Comparison of ENCODE assay signal across 1 cellular context in the genomic region with DNA sequence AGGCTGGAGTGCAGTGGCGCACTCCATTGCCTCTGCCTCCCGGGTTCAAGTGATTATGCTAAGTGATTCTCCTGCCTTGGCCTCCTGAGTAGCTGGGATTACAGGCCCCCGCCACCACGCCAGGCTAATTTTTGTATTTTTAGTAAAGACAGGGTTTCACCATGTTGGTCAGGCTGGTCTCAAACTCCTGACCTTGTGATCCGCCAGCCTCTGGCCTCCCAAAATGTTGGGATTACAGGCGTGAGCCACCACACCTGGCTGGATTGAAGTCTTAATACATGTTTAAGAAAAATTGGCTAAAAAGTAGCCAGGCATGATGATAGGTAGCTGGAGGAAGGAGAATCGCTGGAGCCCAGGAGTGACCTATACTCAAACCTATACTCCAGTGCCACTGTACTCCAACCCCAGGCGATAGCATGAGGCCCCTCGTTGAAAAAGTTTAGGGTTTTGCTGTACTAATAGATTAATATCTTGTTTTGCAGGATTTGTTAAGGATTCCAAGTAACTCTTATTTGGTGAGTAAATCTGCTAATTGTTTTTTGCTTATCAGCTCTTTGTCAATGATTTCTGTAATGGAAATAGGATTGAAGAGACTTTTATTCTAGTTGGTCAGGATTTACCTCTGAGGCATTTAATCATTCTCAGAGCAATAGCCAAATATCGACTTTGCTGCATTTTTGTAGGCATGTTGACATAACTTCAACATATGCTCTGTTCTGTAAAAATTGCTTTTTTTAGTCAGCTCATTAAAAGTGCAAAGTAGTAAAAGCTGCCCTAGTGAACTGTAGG.
TF ChIP-seq lines count a peak whose summit lies in the region.

No MANE protein-coding gene starts in this region.

TF ChIP-seq in K562, 482 proteins besides CTCF, POLR2A, EP300 and RAD21 (continued from another document and continues in another):
- TF ChIP-seq RBBP5 (IDR thresholded peaks at IDR 0.05; ENCODE audit: borderline replicate concordance, insufficient read depth, low read length, poor library complexity, severe bottlenecking) (no peak), ZNF444 (CRISPR knock-in tag; IDR thresholded peaks at IDR 0.05) (no peak), ZNF507 (tag; conservative IDR thresholded peaks at IDR 0.05) (no peak), NR2F6 (CRISPR knock-in tag; IDR thresholded peaks at IDR 0.05) (no peak), ZNF695 (CRISPR knock-in tag; IDR thresholded peaks at IDR 0.05) (0 out of 2 replicates have a peak, but pooled peaks have one; percentile 40), ZNF12 (CRISPR knock-in tag; IDR thresholded peaks at IDR 0.05) (no peak), BDP1 (IDR thresholded peaks at IDR 0.05; ENCODE audit: insufficient read depth, insufficient read length) (no peak), TAL1 (IDR thresholded peaks at IDR 0.05) (no peak), GATAD2B (IDR thresholded peaks at IDR 0.05; ENCODE audit: borderline replicate concordance) (no peak), ZNF764 (CRISPR knock-in tag; IDR thresholded peaks at IDR 0.05; ENCODE audit: low read depth) (no peak), ZEB2 (IDR thresholded peaks at IDR 0.05) (no peak), DIDO1 (tag; IDR thresholded peaks at IDR 0.05; ENCODE audit: low read depth) (no peak), CTCFL (IDR thresholded peaks at IDR 0.05; ENCODE audit: borderline replicate concordance, insufficient read depth, low read depth, low read length, poor library complexity, severe bottlenecking) (no peak), PTTG1 (tag; IDR thresholded peaks at IDR 0.05; ENCODE audit: low read depth) (no peak), USF2 (CRISPR knock-in tag; IDR thresholded peaks at IDR 0.05) (no peak), SRSF7 (optimal IDR thresholded peaks at IDR 0.05; ENCODE audit: low read depth, low read length) (no peak), ZNF224 (CRISPR knock-in tag; IDR thresholded peaks at IDR 0.05) (no peak), SP1 (CRISPR knock-in tag; IDR thresholded peaks at IDR 0.05) (0 out of 2 replicates have a peak, but pooled peaks have one; percentile 1), FOSL1 (tag; conservative IDR thresholded peaks at IDR 0.05) (0 out of 2 replicates have a peak, but pooled peaks have one; percentile 31), COPS2 (conservative IDR thresholded peaks at IDR 0.05) (no peak), E2F4 (CRISPR knock-in tag; IDR thresholded peaks at IDR 0.05; ENCODE audit: low read depth) (no peak), NFYB (IDR thresholded peaks at IDR 0.05; ENCODE audit: extremely low read depth, insufficient read length) (no peak), SMAD3 (CRISPR knock-in tag; conservative IDR thresholded peaks at IDR 0.05) (no peak), KDM4B (IDR thresholded peaks at IDR 0.05; ENCODE audit: borderline replicate concordance in 2 of 2, low read depth in 1 of 2) (no peak), SMARCA4 (IDR thresholded peaks at IDR 0.05) (no peak), NFIC (IDR thresholded peaks at IDR 0.05) (no peak), DNMT1 (IDR thresholded peaks at IDR 0.05) (no peak), RNF2 (IDR thresholded peaks at IDR 0.05) (peak; percentile 26; the same call in 1 of the 2 replicates), RBM14 (IDR thresholded peaks at IDR 0.05; ENCODE audit: borderline replicate concordance, insufficient read depth, low read depth, low read length) (no peak), ERF (CRISPR knock-in tag; IDR thresholded peaks at IDR 0.05) (0 out of 2 replicates have a peak, but pooled peaks have one; percentile 21), BRF2 (IDR thresholded peaks at IDR 0.05; ENCODE audit: borderline replicate concordance, insufficient read depth, insufficient read length) (no peak), POLR2B (IDR thresholded peaks at IDR 0.05; ENCODE audit: low read depth, partially characterized antibody) (peak; percentile 45), ZC3H11A (IDR thresholded peaks at IDR 0.05; ENCODE audit: low read depth, low read length) (no peak), NCOA1 (IDR thresholded peaks at IDR 0.05; ENCODE audit: low read depth) (no peak), MYC (IDR thresholded peaks at IDR 0.05; ENCODE audit: low read depth, low read length) (0 out of 2 replicates have a peak, but pooled peaks have one; percentile 2), MYC (CRISPR knock-in tag; IDR thresholded peaks at IDR 0.05; ENCODE audit: borderline replicate concordance, low read depth) (no peak), CBX3 (IDR thresholded peaks at IDR 0.05; ENCODE audit: borderline replicate concordance in 1 of 2, low read length in 2 of 2) (0 out of 3 replicates have a peak, but pooled peaks of 1 of the 2 experiments have one; percentile 42), PRMT5 (CRISPR knock-in tag; IDR thresholded peaks at IDR 0.05) (no peak), SIRT6 (IDR thresholded peaks at IDR 0.05; ENCODE audit: low read depth, low read length) (no peak), ZNF384 (IDR thresholded peaks at IDR 0.05; ENCODE audit: low read depth, low read length) (no peak), ZKSCAN1 (IDR thresholded peaks at IDR 0.05; ENCODE audit: low read depth, low read length) (no peak), KAT2B (IDR thresholded peaks at IDR 0.05; ENCODE audit: low read depth, low read length) (no peak)
- TF ChIP-seq, protein P1, sequence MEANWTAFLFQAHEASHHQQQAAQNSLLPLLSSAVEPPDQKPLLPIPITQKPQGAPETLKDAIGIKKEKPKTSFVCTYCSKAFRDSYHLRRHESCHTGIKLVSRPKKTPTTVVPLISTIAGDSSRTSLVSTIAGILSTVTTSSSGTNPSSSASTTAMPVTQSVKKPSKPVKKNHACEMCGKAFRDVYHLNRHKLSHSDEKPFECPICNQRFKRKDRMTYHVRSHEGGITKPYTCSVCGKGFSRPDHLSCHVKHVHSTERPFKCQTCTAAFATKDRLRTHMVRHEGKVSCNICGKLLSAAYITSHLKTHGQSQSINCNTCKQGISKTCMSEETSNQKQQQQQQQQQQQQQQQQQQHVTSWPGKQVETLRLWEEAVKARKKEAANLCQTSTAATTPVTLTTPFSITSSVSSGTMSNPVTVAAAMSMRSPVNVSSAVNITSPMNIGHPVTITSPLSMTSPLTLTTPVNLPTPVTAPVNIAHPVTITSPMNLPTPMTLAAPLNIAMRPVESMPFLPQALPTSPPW (CRISPR knock-in tag; IDR thresholded peaks at IDR 0.05) = no peak
- TF ChIP-seq, protein P2, sequence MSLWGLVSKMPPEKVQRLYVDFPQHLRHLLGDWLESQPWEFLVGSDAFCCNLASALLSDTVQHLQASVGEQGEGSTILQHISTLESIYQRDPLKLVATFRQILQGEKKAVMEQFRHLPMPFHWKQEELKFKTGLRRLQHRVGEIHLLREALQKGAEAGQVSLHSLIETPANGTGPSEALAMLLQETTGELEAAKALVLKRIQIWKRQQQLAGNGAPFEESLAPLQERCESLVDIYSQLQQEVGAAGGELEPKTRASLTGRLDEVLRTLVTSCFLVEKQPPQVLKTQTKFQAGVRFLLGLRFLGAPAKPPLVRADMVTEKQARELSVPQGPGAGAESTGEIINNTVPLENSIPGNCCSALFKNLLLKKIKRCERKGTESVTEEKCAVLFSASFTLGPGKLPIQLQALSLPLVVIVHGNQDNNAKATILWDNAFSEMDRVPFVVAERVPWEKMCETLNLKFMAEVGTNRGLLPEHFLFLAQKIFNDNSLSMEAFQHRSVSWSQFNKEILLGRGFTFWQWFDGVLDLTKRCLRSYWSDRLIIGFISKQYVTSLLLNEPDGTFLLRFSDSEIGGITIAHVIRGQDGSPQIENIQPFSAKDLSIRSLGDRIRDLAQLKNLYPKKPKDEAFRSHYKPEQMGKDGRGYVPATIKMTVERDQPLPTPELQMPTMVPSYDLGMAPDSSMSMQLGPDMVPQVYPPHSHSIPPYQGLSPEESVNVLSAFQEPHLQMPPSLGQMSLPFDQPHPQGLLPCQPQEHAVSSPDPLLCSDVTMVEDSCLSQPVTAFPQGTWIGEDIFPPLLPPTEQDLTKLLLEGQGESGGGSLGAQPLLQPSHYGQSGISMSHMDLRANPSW (CRISPR knock-in tag; IDR thresholded peaks at IDR 0.05) = peak; percentile 44; the same call in 1 of the 2 replicates
- TF ChIP-seq, protein P3, sequence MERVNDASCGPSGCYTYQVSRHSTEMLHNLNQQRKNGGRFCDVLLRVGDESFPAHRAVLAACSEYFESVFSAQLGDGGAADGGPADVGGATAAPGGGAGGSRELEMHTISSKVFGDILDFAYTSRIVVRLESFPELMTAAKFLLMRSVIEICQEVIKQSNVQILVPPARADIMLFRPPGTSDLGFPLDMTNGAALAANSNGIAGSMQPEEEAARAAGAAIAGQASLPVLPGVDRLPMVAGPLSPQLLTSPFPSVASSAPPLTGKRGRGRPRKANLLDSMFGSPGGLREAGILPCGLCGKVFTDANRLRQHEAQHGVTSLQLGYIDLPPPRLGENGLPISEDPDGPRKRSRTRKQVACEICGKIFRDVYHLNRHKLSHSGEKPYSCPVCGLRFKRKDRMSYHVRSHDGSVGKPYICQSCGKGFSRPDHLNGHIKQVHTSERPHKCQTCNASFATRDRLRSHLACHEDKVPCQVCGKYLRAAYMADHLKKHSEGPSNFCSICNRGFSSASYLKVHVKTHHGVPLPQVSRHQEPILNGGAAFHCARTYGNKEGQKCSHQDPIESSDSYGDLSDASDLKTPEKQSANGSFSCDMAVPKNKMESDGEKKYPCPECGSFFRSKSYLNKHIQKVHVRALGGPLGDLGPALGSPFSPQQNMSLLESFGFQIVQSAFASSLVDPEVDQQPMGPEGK (CRISPR knock-in tag; IDR thresholded peaks at IDR 0.05; ENCODE audit: borderline replicate concordance) = no peak
- TF ChIP-seq, protein P4, sequence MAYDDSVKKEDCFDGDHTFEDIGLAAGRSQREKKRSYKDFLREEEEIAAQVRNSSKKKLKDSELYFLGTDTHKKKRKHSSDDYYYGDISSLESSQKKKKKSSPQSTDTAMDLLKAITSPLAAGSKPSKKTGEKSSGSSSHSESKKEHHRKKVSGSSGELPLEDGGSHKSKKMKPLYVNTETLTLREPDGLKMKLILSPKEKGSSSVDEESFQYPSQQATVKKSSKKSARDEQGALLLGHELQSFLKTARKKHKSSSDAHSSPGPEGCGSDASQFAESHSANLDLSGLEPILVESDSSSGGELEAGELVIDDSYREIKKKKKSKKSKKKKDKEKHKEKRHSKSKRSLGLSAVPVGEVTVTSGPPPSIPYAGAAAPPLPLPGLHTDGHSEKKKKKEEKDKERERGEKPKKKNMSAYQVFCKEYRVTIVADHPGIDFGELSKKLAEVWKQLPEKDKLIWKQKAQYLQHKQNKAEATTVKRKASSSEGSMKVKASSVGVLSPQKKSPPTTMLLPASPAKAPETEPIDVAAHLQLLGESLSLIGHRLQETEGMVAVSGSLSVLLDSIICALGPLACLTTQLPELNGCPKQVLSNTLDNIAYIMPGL (CRISPR knock-in tag; IDR thresholded peaks at IDR 0.05) = no peak
- TF ChIP-seq, protein P5, sequence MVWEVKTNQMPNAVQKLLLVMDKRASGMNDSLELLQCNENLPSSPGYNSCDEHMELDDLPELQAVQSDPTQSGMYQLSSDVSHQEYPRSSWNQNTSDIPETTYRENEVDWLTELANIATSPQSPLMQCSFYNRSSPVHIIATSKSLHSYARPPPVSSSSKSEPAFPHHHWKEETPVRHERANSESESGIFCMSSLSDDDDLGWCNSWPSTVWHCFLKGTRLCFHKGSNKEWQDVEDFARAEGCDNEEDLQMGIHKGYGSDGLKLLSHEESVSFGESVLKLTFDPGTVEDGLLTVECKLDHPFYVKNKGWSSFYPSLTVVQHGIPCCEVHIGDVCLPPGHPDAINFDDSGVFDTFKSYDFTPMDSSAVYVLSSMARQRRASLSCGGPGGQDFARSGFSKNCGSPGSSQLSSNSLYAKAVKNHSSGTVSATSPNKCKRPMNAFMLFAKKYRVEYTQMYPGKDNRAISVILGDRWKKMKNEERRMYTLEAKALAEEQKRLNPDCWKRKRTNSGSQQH (CRISPR knock-in tag; IDR thresholded peaks at IDR 0.05) = no peak
